1 cellular context compared by ENCODE assay signal in genomic region chr11:66344550-66345315, GRCh38.
TF ChIP-seq lines count a peak whose summit lies in the region.

Gene BRMS1 (minus strand): TSS chr11:66345104. CDS start chr11:66342234, 2,870 bp downstream.

TF ChIP-seq in HepG2, 621 proteins besides CTCF, POLR2A, EP300 and RAD21 (continued from another document and continues in another):
- TF ChIP-seq ASH2L (IDR thresholded peaks at IDR 0.05; ENCODE audit: insufficient read length, low read depth, low read length) = peak; percentile 93
- no peak for TF ChIP-seq ZNF138 (CRISPR knock-in tag; IDR thresholded peaks at IDR 0.05; ENCODE audit: low read depth)
- peak; percentile 20; the same call in 1 of the 2 replicates for TF ChIP-seq NCOA2 (CRISPR knock-in tag; IDR thresholded peaks at IDR 0.05)
- TF ChIP-seq HOMEZ (CRISPR knock-in tag; IDR thresholded peaks at IDR 0.05; ENCODE audit: low read depth) = 0 out of 2 replicates have a peak, but pooled peaks have one; percentile 14
- peak; percentile 74 for TF ChIP-seq ZNF543 (CRISPR knock-in tag; IDR thresholded peaks at IDR 0.05)
- 0 out of 2 replicates have a peak, but pooled peaks have one; percentile 35 for TF ChIP-seq NR0B2 (CRISPR knock-in tag; IDR thresholded peaks at IDR 0.05)
- TF ChIP-seq ZNF34 (CRISPR knock-in tag; IDR thresholded peaks at IDR 0.05; ENCODE audit: borderline replicate concordance) = peak; percentile 74; the same call in 1 of the 2 replicates
- peak; percentile 92 for TF ChIP-seq SIN3B (IDR thresholded peaks at IDR 0.05; ENCODE audit: low read length)
- TF ChIP-seq THAP7 (CRISPR knock-in tag; IDR thresholded peaks at IDR 0.05) = no peak
- peak; percentile 78; the same call in 1 of the 2 replicates for TF ChIP-seq ELF3 (CRISPR knock-in tag; IDR thresholded peaks at IDR 0.05)
- TF ChIP-seq MIXL1 (CRISPR knock-in tag; IDR thresholded peaks at IDR 0.05) = 0 out of 2 replicates have a peak, but pooled peaks have one; percentile 40
- TF ChIP-seq GTF3A (CRISPR knock-in tag; conservative IDR thresholded peaks at IDR 0.05) = no peak
- no peak for TF ChIP-seq ZNF629 (CRISPR knock-in tag; conservative IDR thresholded peaks at IDR 0.05)
- no peak; the same call in 1 of the 2 replicates for TF ChIP-seq ZNF780A (CRISPR knock-in tag; IDR thresholded peaks at IDR 0.05)
- no peak for TF ChIP-seq ZBTB21 (CRISPR knock-in tag; IDR thresholded peaks at IDR 0.05)
- TF ChIP-seq RBM39 (IDR thresholded peaks at IDR 0.05; ENCODE audit: low read depth, low read length, poor library complexity, severe bottlenecking) = no peak
- peak; percentile 52; the same call in 1 of the 2 replicates for TF ChIP-seq ESRRA (CRISPR knock-in tag; IDR thresholded peaks at IDR 0.05; ENCODE audit: low read depth)
- peak; percentile 93 for TF ChIP-seq HDAC2 (CRISPR knock-in tag; IDR thresholded peaks at IDR 0.05)
- TF ChIP-seq ZNF788 (CRISPR knock-in tag; IDR thresholded peaks at IDR 0.05; ENCODE audit: borderline replicate concordance) = peak; percentile 43; the same call in 1 of the 2 replicates
- no peak for TF ChIP-seq ZNF580 (CRISPR knock-in tag; IDR thresholded peaks at IDR 0.05; ENCODE audit: borderline replicate concordance, low read depth)
- no peak for TF ChIP-seq REXO4 (CRISPR knock-in tag; IDR thresholded peaks at IDR 0.05; ENCODE audit: borderline replicate concordance)
- TF ChIP-seq SAP130 (CRISPR knock-in tag; IDR thresholded peaks at IDR 0.05; ENCODE audit: low read depth) = peak; percentile 100
- peak; percentile 90 for TF ChIP-seq POLR2G (IDR thresholded peaks at IDR 0.05; ENCODE audit: low read depth, low read length)
- no peak; the same call in 1 of the 2 replicates for TF ChIP-seq ARHGAP35 (CRISPR knock-in tag; IDR thresholded peaks at IDR 0.05; ENCODE audit: borderline replicate concordance)
- TF ChIP-seq DRAP1 (CRISPR knock-in tag; IDR thresholded peaks at IDR 0.05) = peak; percentile 65; the same call in 1 of the 2 replicates
- no peak for TF ChIP-seq TBL1XR1 (IDR thresholded peaks at IDR 0.05; ENCODE audit: borderline replicate concordance, low read length, partially characterized antibody)
- TF ChIP-seq NFYC (CRISPR knock-in tag; IDR thresholded peaks at IDR 0.05) = peak; percentile 89
- TF ChIP-seq ZNF672 (CRISPR knock-in tag; IDR thresholded peaks at IDR 0.05) = no peak
- no peak for TF ChIP-seq WIZ (CRISPR knock-in tag; IDR thresholded peaks at IDR 0.05)
- no peak for TF ChIP-seq ZFP37 (CRISPR knock-in tag; IDR thresholded peaks at IDR 0.05; ENCODE audit: borderline replicate concordance)
- TF ChIP-seq KAT8 (CRISPR knock-in tag; IDR thresholded peaks at IDR 0.05) = peak; percentile 99
- TF ChIP-seq ZBTB39 (CRISPR knock-in tag; IDR thresholded peaks at IDR 0.05) = no peak
- TF ChIP-seq KAT2B (IDR thresholded peaks at IDR 0.05; ENCODE audit: borderline replicate concordance, low read depth, low read length) = no peak
- TF ChIP-seq SNAI1 (CRISPR knock-in tag; IDR thresholded peaks at IDR 0.05; ENCODE audit: borderline replicate concordance) = no peak
- TF ChIP-seq SMARCC2 (IDR thresholded peaks at IDR 0.05) = no peak
- TF ChIP-seq ZNF616 (CRISPR knock-in tag; IDR thresholded peaks at IDR 0.05; ENCODE audit: low read depth) = peak; percentile 84; the same call in 1 of the 2 replicates
- TF ChIP-seq SRSF4 (IDR thresholded peaks at IDR 0.05; ENCODE audit: low read depth, low read length, poor library complexity, severe bottlenecking) = no peak
- TF ChIP-seq TRAFD1 (CRISPR knock-in tag; IDR thresholded peaks at IDR 0.05; ENCODE audit: borderline replicate concordance) = no peak
- peak; percentile 73 for TF ChIP-seq FOXA3 (CRISPR knock-in tag; IDR thresholded peaks at IDR 0.05)
- TF ChIP-seq ZNF501 (CRISPR knock-in tag; IDR thresholded peaks at IDR 0.05) = peak; percentile 40; the same call in 1 of the 2 replicates
- no peak for TF ChIP-seq SKI (IDR thresholded peaks at IDR 0.05; ENCODE audit: partially characterized antibody)
- no peak for TF ChIP-seq ZBTB43 (CRISPR knock-in tag; conservative IDR thresholded peaks at IDR 0.05)
- peak; percentile 52 for TF ChIP-seq TFDP2 (CRISPR knock-in tag; IDR thresholded peaks at IDR 0.05)
- peak; percentile 71; the same call in 1 of the 2 replicates for TF ChIP-seq GMEB1 (CRISPR knock-in tag; IDR thresholded peaks at IDR 0.05; ENCODE audit: borderline replicate concordance)
- TF ChIP-seq ZNF749 (CRISPR knock-in tag; IDR thresholded peaks at IDR 0.05; ENCODE audit: borderline replicate concordance) = no peak
- no peak for TF ChIP-seq SP5 (CRISPR knock-in tag; IDR thresholded peaks at IDR 0.05; ENCODE audit: borderline replicate concordance, low read depth)
- peak; percentile 94; the same call in 1 of the 2 replicates for TF ChIP-seq NFKB2 (CRISPR knock-in tag; IDR thresholded peaks at IDR 0.05; ENCODE audit: borderline replicate concordance)
- TF ChIP-seq UBTF (CRISPR knock-in tag; IDR thresholded peaks at IDR 0.05) = peak; percentile 77
- TF ChIP-seq ZNF792 (CRISPR knock-in tag; IDR thresholded peaks at IDR 0.05) = peak; percentile 56; the same call in 1 of the 2 replicates
- peak; percentile 39; the same call in 1 of the 2 replicates for TF ChIP-seq E2F1 (CRISPR knock-in tag; IDR thresholded peaks at IDR 0.05)
